Comparison of ENCODE assay signal across 13 cellular contexts in the genomic region with DNA sequence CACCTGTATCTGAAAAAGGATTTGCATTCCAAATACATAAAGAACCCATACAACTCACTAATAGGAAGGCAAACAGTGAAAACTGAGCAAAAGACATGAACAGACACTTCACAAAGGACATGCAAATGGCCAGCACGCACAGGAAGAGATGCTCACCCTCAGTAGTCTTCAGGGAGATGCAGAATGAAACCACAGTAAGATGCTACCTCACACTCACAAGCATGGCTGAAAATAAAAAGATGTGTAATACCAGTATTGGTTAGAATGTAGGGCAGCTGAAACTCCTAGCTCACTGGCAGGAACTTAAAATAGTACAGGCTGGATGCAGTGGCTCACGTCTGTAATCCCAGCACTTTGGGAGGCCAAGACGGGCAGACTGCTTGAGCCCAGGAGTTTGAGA.
DNase-seq lines count a peak whose midpoint lies in the region; ATAC-seq and TF ChIP-seq lines count a peak whose summit lies in the region.
"Had no signal": no experiment of that assay in that cellular context is flagged by ENCODE, and none has a peak within 500 bp of the region (broad histone marks: within the 10 kb centered on the region; RNA-seq: fewer than 3 reads in every experiment).

No MANE protein-coding gene starts in this region.

- no peaks in the 10 kb centered on the region for H3K36me3 Mint-ChIP-seq in activated B cell treated with CpG ODN at 0.5 μM for 24 hours (ENCODE audit: low read depth)
- H3K36me3 Mint-ChIP-seq: CD8-positive, alpha-beta T cell had no signal

- H3K36me3 ChIP-seq in gastroesophageal sphincter (no peaks in the 10 kb centered on the region), A673 (ENCODE audit: insufficient read depth, low read length, poor library complexity, severe bottlenecking) (no peaks in the 10 kb centered on the region)
- H3K36me3 ChIP-seq: upper lobe of left lung had no signal

- no peak for TF ChIP-seq EP300 in gastroesophageal sphincter (IDR thresholded peaks at IDR 0.05)

- DNase-seq in activated B cell treated with CpG ODN at 0.5 μM for 24 hours = no peak
- DNase-seq in foreskin keratinocyte = no peak
- no peak for DNase-seq in A673 (ENCODE audit: low spot score)
- DNase-seq in NCI-H2107 (lab: John Stamatoyannopoulos, UW) = no peak
- DNase-seq: CD8-positive, alpha-beta T cell; islet precursor cell; NCI-H510A treated with DMSO at 0.1 percent for 48 hours; nucleus accumbens; upper lobe of left lung had no signal

- 45 to 69% methylated on average over 2 to 3 of the region's 3 CpGs for WGBS in gastroesophageal sphincter (ENCODE audit: low coverage in 1 of 2), 2 donors

- H3K4me3 ChIP-seq in gastroesophageal sphincter (no peak overlapping the region), A673 (ENCODE audit: low read depth, low read length, poor library complexity, severe bottlenecking) (no peak overlapping the region)
- H3K4me3 ChIP-seq: upper lobe of left lung had no signal

- TF ChIP-seq POLR2A in gastroesophageal sphincter (IDR thresholded peaks at IDR 0.05) = no peak

- no peaks in the 10 kb centered on the region for H3K9me3 ChIP-seq in gastroesophageal sphincter
- no peaks in the 10 kb centered on the region for H3K9me3 ChIP-seq in A673 (ENCODE audit: low read depth, low read length, poor library complexity, severe bottlenecking)
- H3K9me3 ChIP-seq: upper lobe of left lung had no signal

- POLR2A ChIA-PET in activated B cell treated with CpG ODN at 0.5 μM for 24 hours (lab: Charles Lee) (no interaction called here), A673 (lab: Charles Lee; ENCODE audit: low non-redundant PET) (no interaction called here)

- CTCF ChIA-PET in activated B cell treated with CpG ODN at 0.5 μM for 24 hours (lab: Charles Lee) = interaction anchor here (0.5 to 1.1 kb wide), 3 partner anchors 35 to 222 kb away, joined by 3 to 5 read pairs (median 4); partner anchors contain the start of gene RRBP1
- CTCF ChIA-PET in A673 (lab: Charles Lee) = no interaction called here

- H3K27me3 ChIP-seq in gastroesophageal sphincter (no peaks in the 10 kb centered on the region), foreskin keratinocyte (peaks cover 4% of the 10 kb centered on the region), A673 (replicated peaks; ENCODE audit: insufficient read depth, low read depth, low read length, poor library complexity) (no peaks in the 10 kb centered on the region)
- H3K27me3 ChIP-seq: upper lobe of left lung had no signal

- no peak overlapping the region for H3K27ac Mint-ChIP-seq in activated B cell treated with CpG ODN at 0.5 μM for 24 hours
- H3K27ac Mint-ChIP-seq: CD8-positive, alpha-beta T cell had no signal

- H3K27ac ChIP-seq in gastroesophageal sphincter = no peak overlapping the region
- no peak overlapping the region for H3K27ac ChIP-seq in foreskin keratinocyte
- H3K27ac ChIP-seq in A673 (ENCODE audit: low read depth, low read length, poor library complexity, severe bottlenecking) = no peak overlapping the region
- H3K27ac ChIP-seq: upper lobe of left lung had no signal

- ATAC-seq in GM18498 (IDR thresholded peaks at IDR 0.05; ENCODE audit: unreplicated experiment) (peak; percentile 81), GM19455 (IDR thresholded peaks at IDR 0.05; ENCODE audit: unreplicated experiment) (peak; percentile 82), HG03060 (IDR thresholded peaks at IDR 0.05; ENCODE audit: low read depth, unreplicated experiment) (peak; percentile 86), activated B cell treated with CpG ODN at 0.5 μM for 24 hours (ENCODE audit: low read depth) (peak; percentile 67), gastroesophageal sphincter (no peak), foreskin keratinocyte (no peak)
- ATAC-seq: CD8-positive, alpha-beta T cell had no signal

- no TSS peak for BruUV-seq in A673 (replicated peaks; lab: Mats Ljungman, UMichigan)

- H3K4me1 ChIP-seq in gastroesophageal sphincter (no peaks in the 10 kb centered on the region), foreskin keratinocyte (no peaks in the 10 kb centered on the region), A673 (ENCODE audit: insufficient read depth, low read length, poor library complexity, severe bottlenecking) (no peaks in the 10 kb centered on the region)

- peaks cover 6% of the 10 kb centered on the region for H3K9me3 Mint-ChIP-seq in activated B cell treated with CpG ODN at 0.5 μM for 24 hours
- H3K9me3 Mint-ChIP-seq: CD8-positive, alpha-beta T cell had no signal

- no peak overlapping the region for H3K4me3 Mint-ChIP-seq in activated B cell treated with CpG ODN at 0.5 μM for 24 hours
- H3K4me3 Mint-ChIP-seq: CD8-positive, alpha-beta T cell had no signal

- TF ChIP-seq CTCF in activated B cell treated with CpG ODN at 0.5 μM for 24 hours (IDR thresholded peaks at IDR 0.05) (no peak), gastroesophageal sphincter (IDR thresholded peaks at IDR 0.05) (no peak), foreskin keratinocyte (conservative IDR thresholded peaks at IDR 0.05) (no peak), A673 (conservative IDR thresholded peaks at IDR 0.05; ENCODE audit: low read depth, low read length) (no peak)

- H3K4me1 Mint-ChIP-seq in activated B cell treated with CpG ODN at 0.5 μM for 24 hours = peaks cover 36% of the 10 kb centered on the region

- intact Hi-C loops in activated B cell treated with CpG ODN at 0.5 μM for 24 hours (cut with micrococcal nuclease) = loop anchor here (5.0 kb wide), 1 partner anchor 233 kb away; the partner anchor contains the start of genes KAT14 and PET117
- intact Hi-C loops in A673 (cut with micrococcal nuclease; ENCODE audit: unreplicated experiment) = no loop called here

- peaks cover 10% of the 10 kb centered on the region for H3K27me3 Mint-ChIP-seq in activated B cell treated with CpG ODN at 0.5 μM for 24 hours

Comparison
In these comparisons a context has a peak if more than half of its experiments do, and no peak if none do; other contexts are left out.
1. ATAC-seq: peak in GM18498 (single experiment), GM19455 (single experiment), HG03060 (single experiment) and activated B cell treated with CpG ODN at 0.5 μM for 24 hours (single experiment); none in gastroesophageal sphincter (single experiment) and foreskin keratinocyte (single experiment).